Comparison of ENCODE assay signal across 8 cellular contexts in the genomic region with DNA sequence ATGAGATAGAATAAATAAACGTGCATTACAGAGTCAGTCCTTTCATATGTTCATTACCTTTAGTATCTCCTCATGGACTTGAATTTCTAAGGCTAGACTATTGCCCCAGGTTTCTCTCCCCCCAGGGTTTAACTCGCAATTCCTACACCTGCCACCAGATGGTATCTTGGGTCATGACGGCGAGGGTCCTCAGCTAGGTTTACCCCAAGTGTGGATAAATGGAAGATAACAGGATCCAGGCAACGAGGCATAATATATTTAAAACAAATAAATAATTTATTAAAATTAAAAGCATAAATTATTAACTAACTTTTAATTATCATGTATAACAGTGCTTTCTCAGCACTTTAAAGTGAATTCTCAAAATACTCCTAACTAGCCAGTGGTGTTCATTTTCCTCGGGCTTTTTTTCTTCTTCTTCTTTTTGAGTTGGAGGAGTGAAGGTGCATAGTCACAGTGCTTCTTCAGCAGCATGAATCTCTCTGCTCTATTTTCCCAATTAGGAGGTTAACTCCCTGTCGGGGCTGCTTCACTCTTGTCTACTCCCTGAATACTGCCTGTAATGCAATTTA.
DNase-seq lines count a peak whose midpoint lies in the region; ATAC-seq, FAIRE-seq and TF ChIP-seq lines count a peak whose summit lies in the region.

No MANE protein-coding gene starts in this region.

- TF ChIP-seq CTCF in CD14-positive monocyte (IDR thresholded peaks at IDR 0.05) = peak; percentile 76

- no peaks in the 10 kb centered on the region for H3K36me3 Mint-ChIP-seq in CD14-positive monocyte

- H3K4me3 Mint-ChIP-seq in CD14-positive monocyte = no peak overlapping the region

- no peaks in the 10 kb centered on the region for H3K4me1 Mint-ChIP-seq in CD14-positive monocyte

- DNase-seq in CD14-positive monocyte (ENCODE audit: low spot score) (no peak), GM18507 (ENCODE audit: extremely low spot score, insufficient read length, low read depth) (peak; percentile 4), NCI-H82 treated with DMSO at 0.1 percent for 48 hours (lab: John Stamatoyannopoulos, UW; ENCODE audit: unreplicated experiment) (peak; percentile 15), activated T-cell treated with anti-CD3 and anti-CD28 coated beads for 48 hours (ENCODE audit: low read depth) (peak; percentile 45), hepatic stellate cell (ENCODE audit: low spot score) (peak; percentile 18), Ammon's horn (ENCODE audit: low spot score) (no peak)
- peak in 2 of 3 donors; percentile 30 to 34 for DNase-seq in stimulated activated CD4-positive, alpha-beta T cell treated with anti-CD3 and anti-CD28 coated beads, TNF-alpha, amount 100 ng/mL, for 48 hours (ENCODE audit: low read depth in 3 of 3)

- no peak overlapping the region for H3K27ac Mint-ChIP-seq in CD14-positive monocyte

- peaks cover 0 to 2% (median 0%) of the 10 kb centered on the region in 7 donors for H3K9me3 Mint-ChIP-seq in CD14-positive monocyte

- FAIRE-seq in GM18507 (lab: Jason Lieb, UNC) = peak; percentile 73

- H3K27me3 Mint-ChIP-seq in CD14-positive monocyte (ENCODE audit: low read depth in 3 of 3) = peaks cover 0 to 5% (median 2%) of the 10 kb centered on the region in 3 donors

- ATAC-seq in HG03139 (IDR thresholded peaks at IDR 0.05; ENCODE audit: unreplicated experiment) = peak; percentile 90

- intact Hi-C loops in CD14-positive monocyte (cut with micrococcal nuclease) = no loop called here

Comparison
In these comparisons a context has a peak if more than half of its experiments do, and no peak if none do; other contexts are left out.
1. DNase-seq: peak in GM18507 (single experiment), NCI-H82 treated with DMSO at 0.1 percent for 48 hours (single experiment), activated T-cell treated with anti-CD3 and anti-CD28 coated beads for 48 hours (single experiment), hepatic stellate cell (single experiment) and stimulated activated CD4-positive, alpha-beta T cell treated with anti-CD3 and anti-CD28 coated beads, TNF-alpha, amount 100 ng/mL, for 48 hours (2 of 3); none in CD14-positive monocyte (single experiment) and Ammon's horn (single experiment).